8 cellular contexts compared by ENCODE assay signal in genomic region chr12:89389755-89390661, GRCh38. TPM values are rescaled to one million over a fixed set of nuclear protein-coding genes. Genes with fewer than 3 reads are reported as not detected.
DNase-seq lines count a peak whose midpoint lies in the region; ATAC-seq, FAIRE-seq and TF ChIP-seq lines count a peak whose summit lies in the region.

No MANE protein-coding gene starts in this region.

- TF ChIP-seq POLR2A in Peyer's patch (IDR thresholded peaks at IDR 0.05) (no peak), suprapubic skin (IDR thresholded peaks at IDR 0.05) (no peak)

- 71% methylated on average over 6 of the region's 6 CpGs for WGBS in suprapubic skin

- H3K4me3 ChIP-seq in Peyer's patch (no peak overlapping the region), kidney (ENCODE audit: low read length in 2 of 2) (peak overlapping the region in 1 of 2 donors; percentile 21), suprapubic skin (no peak overlapping the region)

- H3K36me3 Mint-ChIP-seq in activated naive CD8-positive, alpha-beta T cell treated with anti-CD3 and anti-CD28 coated beads, Interleukin-2, amount 10 ng/mL, durations not matched to agents 7 days and 5 days, result peaks cover 14% of the 10 kb centered on the region
- peaks cover 2% of the 10 kb centered on the region for H3K36me3 Mint-ChIP-seq in activated naive CD8-positive, alpha-beta T cell treated with anti-CD3 and anti-CD28 coated beads for 36 hours

- H3K27ac ChIP-seq in Peyer's patch (peak overlapping the region in 3 of 4 donors; percentile 67 to 88 (median 84)), kidney (ENCODE audit: low read depth in 2 of 2, low read length in 2 of 2) (peak overlapping the region; percentile 68 to 87), suprapubic skin (peak overlapping the region; percentile 64)

- no peaks in the 10 kb centered on the region for H3K9me3 Mint-ChIP-seq in activated naive CD8-positive, alpha-beta T cell treated with anti-CD3 and anti-CD28 coated beads, Interleukin-2, amount 10 ng/mL, durations not matched to agents 7 days and 5 days
- H3K9me3 Mint-ChIP-seq in activated naive CD8-positive, alpha-beta T cell treated with anti-CD3 and anti-CD28 coated beads for 36 hours, result no peaks in the 10 kb centered on the region

- DNase-seq in activated naive CD8-positive, alpha-beta T cell treated with anti-CD3 and anti-CD28 coated beads, Interleukin-2, amount 10 ng/mL, durations not matched to agents 7 days and 5 days, result no peak
- DNase-seq in activated naive CD8-positive, alpha-beta T cell treated with anti-CD3 and anti-CD28 coated beads for 36 hours, result no peak
- DNase-seq in Peyer's patch (peak in 1 of 3 donors; percentile 57), kidney (no peak), suprapubic skin (ENCODE audit: low spot score in 2 of 2) (no peak), urothelium cell line (ENCODE audit: low spot score) (no peak), NCI-H345 treated with DMSO at 0.1 percent for 48 hours (lab: John Stamatoyannopoulos, UW; ENCODE audit: unreplicated experiment) (no peak), SIG-M5 treated with dmso at 0.1 percent for 504 hours (lab: John Stamatoyannopoulos, UW; ENCODE audit: unreplicated experiment) (no peak)

- peaks cover 0 to 10% (median 2%) of the 10 kb centered on the region in 4 donors for H3K4me1 ChIP-seq in Peyer's patch
- peaks cover 29 to 36% of the 10 kb centered on the region in 2 donors for H3K4me1 ChIP-seq in kidney (ENCODE audit: control insufficient read depth in 1 of 2, insufficient read depth in 1 of 2, low read depth in 1 of 2, low read length in 2 of 2)
- peaks cover 21% of the 10 kb centered on the region for H3K4me1 ChIP-seq in suprapubic skin

- H3K9me3 ChIP-seq in Peyer's patch (no peaks in the 10 kb centered on the region), kidney (ENCODE audit: control insufficient read depth in 1 of 2, low read length in 2 of 2) (no peaks in the 10 kb centered on the region), suprapubic skin (no peaks in the 10 kb centered on the region)

- POLR2A ChIA-PET in activated naive CD8-positive, alpha-beta T cell treated with anti-CD3 and anti-CD28 coated beads, Interleukin-2, amount 10 ng/mL, durations not matched to agents 7 days and 5 days (lab: Charles Lee), result interaction anchor here (1.2 kb wide), 1 partner anchor 37 kb away, joined by 3 read pairs; the partner anchor contains the start of gene DUSP6

- FAIRE-seq in kidney (lab: Jason Lieb, UNC), result peak; percentile 73
- FAIRE-seq in urothelium cell line (lab: Jason Lieb, UNC), result no peak

- H3K27me3 Mint-ChIP-seq in activated naive CD8-positive, alpha-beta T cell treated with anti-CD3 and anti-CD28 coated beads, Interleukin-2, amount 10 ng/mL, durations not matched to agents 7 days and 5 days, result peaks cover 2% of the 10 kb centered on the region
- H3K27me3 Mint-ChIP-seq in activated naive CD8-positive, alpha-beta T cell treated with anti-CD3 and anti-CD28 coated beads for 36 hours, result no peaks in the 10 kb centered on the region

- no peak overlapping the region for H3K27ac Mint-ChIP-seq in activated naive CD8-positive, alpha-beta T cell treated with anti-CD3 and anti-CD28 coated beads, Interleukin-2, amount 10 ng/mL, durations not matched to agents 7 days and 5 days
- no peak overlapping the region for H3K27ac Mint-ChIP-seq in activated naive CD8-positive, alpha-beta T cell treated with anti-CD3 and anti-CD28 coated beads for 36 hours

- intact Hi-C loops in kidney (cut with DNase I), result no loop called here

- H3K27me3 ChIP-seq in Peyer's patch (no peaks in the 10 kb centered on the region), suprapubic skin (no peaks in the 10 kb centered on the region)

- peaks cover 19% of the 10 kb centered on the region for H3K4me1 Mint-ChIP-seq in activated naive CD8-positive, alpha-beta T cell treated with anti-CD3 and anti-CD28 coated beads, Interleukin-2, amount 10 ng/mL, durations not matched to agents 7 days and 5 days
- peaks cover 15% of the 10 kb centered on the region for H3K4me1 Mint-ChIP-seq in activated naive CD8-positive, alpha-beta T cell treated with anti-CD3 and anti-CD28 coated beads for 36 hours

- no peak overlapping the region for H3K9ac ChIP-seq in kidney (ENCODE audit: low read length in 2 of 2)

- TF ChIP-seq CTCF in Peyer's patch (IDR thresholded peaks at IDR 0.05) (peak in 3 of 6 experiments; percentile 47 to 54 (median 50)), kidney (IDR thresholded peaks at IDR 0.05; ENCODE audit: borderline replicate concordance, extremely low read depth, insufficient read depth) (no peak), suprapubic skin (IDR thresholded peaks at IDR 0.05) (no peak)

- no peak for TF ChIP-seq EP300 in suprapubic skin (IDR thresholded peaks at IDR 0.05)

- no peaks in the 10 kb centered on the region for H3K36me3 ChIP-seq in Peyer's patch
- H3K36me3 ChIP-seq in kidney (ENCODE audit: control insufficient read depth in 1 of 2, insufficient read depth in 2 of 2, low read length in 2 of 2), result no peaks in the 10 kb centered on the region
- no peaks in the 10 kb centered on the region for H3K36me3 ChIP-seq in suprapubic skin

- peak overlapping the region; percentile 6 for H3K4me3 Mint-ChIP-seq in activated naive CD8-positive, alpha-beta T cell treated with anti-CD3 and anti-CD28 coated beads, Interleukin-2, amount 10 ng/mL, durations not matched to agents 7 days and 5 days
- no peak overlapping the region for H3K4me3 Mint-ChIP-seq in activated naive CD8-positive, alpha-beta T cell treated with anti-CD3 and anti-CD28 coated beads for 36 hours

- ATAC-seq in activated naive CD8-positive, alpha-beta T cell treated with anti-CD3 and anti-CD28 coated beads, Interleukin-2, amount 10 ng/mL, durations not matched to agents 7 days and 5 days (ENCODE audit: low read depth), result no peak

RNA-seq across cellular contexts. Expression of gene DUSP6, which starts 37.7 kb away (rescaled TPM):
- total RNA-seq in activated naive CD8-positive, alpha-beta T cell treated with anti-CD3 and anti-CD28 coated beads, Interleukin-2, amount 10 ng/mL, durations not matched to agents 7 days and 5 days, result 10 to 100 TPM; 77.5 to 85.0 TPM
- total RNA-seq in activated naive CD8-positive, alpha-beta T cell treated with anti-CD3 and anti-CD28 coated beads for 36 hours, result 10 to 100 TPM; 15.3 to 15.6 TPM
- total RNA-seq in Peyer's patch, result 10 to 100 TPM; 33.1 to 71.0 (median 46.7) TPM
- 91.8 TPM for total RNA-seq in kidney
- polyA plus RNA-seq in kidney (ENCODE audit: insufficient read depth, low read depth, low replicate concordance), result 35.3 TPM
- 10 to 100 TPM; 50.8 to 69.2 (median 59.7) TPM for total RNA-seq in suprapubic skin
